In the genomic region with DNA sequence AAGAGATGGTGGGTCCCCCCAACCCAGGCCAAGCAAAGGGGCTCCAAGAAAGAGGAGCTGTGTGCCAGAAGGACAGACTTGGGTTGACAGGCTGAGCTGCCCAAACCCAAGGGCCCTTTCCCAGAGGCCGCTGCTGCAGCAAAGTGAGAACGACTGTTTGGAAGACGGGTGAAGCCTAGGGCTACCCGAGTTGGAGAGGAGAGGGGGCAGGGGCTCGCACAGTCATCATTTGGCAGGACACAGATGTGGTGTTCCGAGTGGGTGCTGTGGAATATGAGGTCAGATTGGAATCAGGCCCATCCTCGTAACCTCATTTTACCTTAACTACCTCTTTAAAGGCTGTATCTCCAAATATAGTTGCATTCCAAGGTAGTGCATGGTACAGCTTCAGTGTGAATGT, we compare ENCODE assay signal across 19 cellular contexts. TPM values are rescaled to one million over a fixed set of nuclear protein-coding genes. Genes with fewer than 3 reads are reported as not detected.
"Had no signal": no experiment of that assay in that cellular context is flagged by ENCODE, and none has a peak within 500 bp of the region (broad histone marks: within the 10 kb centered on the region; RNA-seq: fewer than 3 reads in every experiment).

No MANE protein-coding gene starts in this region.

- H3K4me3 ChIP-seq: left lung, tibial nerve had no signal

- H3K9me3 ChIP-seq: left lung, tibial nerve had no signal

- ATAC-seq: activated CD8-positive, alpha-beta T cell treated with anti-CD3 and anti-CD28 coated beads for 36 hours; left lung; natural killer cell treated with Interleukin-12 subunit alpha and Interleukin-12 subunit beta and Interleukin-15 and Interleukin-18, amount 100 ng/mL, for 72 hours; stimulated activated memory B cell treated with anti-CD40 and anti-IgM and Interleukin-4, amounts not matched to agents 10 μg/mL and 1 μg/mL and 100 μg/mL, for 72 hours had no signal

- H3K27ac ChIP-seq: left lung had no signal

- DNase-seq: activated B cell treated with CpG ODN at 0.5 μM for 24 hours; activated CD4-positive, alpha-beta T cell treated with anti-CD3 and anti-CD28 coated beads for 48 hours; activated CD8-positive, alpha-beta T cell treated with anti-CD3 and anti-CD28 coated beads for 36 hours; activated effector memory CD4-positive, alpha-beta T cell treated with anti-CD3 and anti-CD28 coated beads, Interleukin-2, amount 50 U/mL, for 16 hours; activated T-cell treated with anti-CD3 and anti-CD28 coated beads, Interleukin-2, amount 50 U/mL, for 48 hours; amniotic stem cell; cerebellar nuclear complex; endodermal cell; erythroblast; islet precursor cell; occipital lobe; SW 1271 had no signal

- H3K27me3 ChIP-seq: left lung, tibial nerve had no signal

- H3K36me3 ChIP-seq: left lung, tibial nerve had no signal

RNA-seq across cellular contexts. Expression of a gene that starts 5.3 kb away (rescaled TPM):
- total RNA-seq: activated B cell treated with CpG ODN at 0.5 μM for 24 hours; dermis microvascular lymphatic vessel endothelial cell; natural killer cell treated with Interleukin-12 subunit alpha and Interleukin-12 subunit beta and Interleukin-15 and Interleukin-18, amount 100 ng/mL, for 72 hours; SK-MEL-5; T-helper 2 cell treated with Interferon-gamma antibody and Interleukin-4, amounts not matched to agents 100 ng/mL and 5 ng/mL, for 36 hours had no signal

RNA-seq across cellular contexts. Expression of a gene that starts 18.7 kb away (rescaled TPM):
- total RNA-seq: SK-MEL-5 had no signal
